ENCODE assay signal across 1 cellular context in genomic region chr22:25750569-25751173, GRCh38.
TF ChIP-seq lines count a peak whose summit lies in the region.

No MANE protein-coding gene starts in this region.

TF ChIP-seq in HCT116, 20 proteins besides CTCF, POLR2A, EP300 and RAD21 (continued from another document):
- TF ChIP-seq REST (IDR thresholded peaks at IDR 0.05; ENCODE audit: low read depth), result no peak
- no peak for TF ChIP-seq EGR1 (IDR thresholded peaks at IDR 0.05; ENCODE audit: low read depth)
- no peak for TF ChIP-seq ZFX (IDR thresholded peaks at IDR 0.05)
- no peak for TF ChIP-seq TCF7L2 (IDR thresholded peaks at IDR 0.05; ENCODE audit: borderline replicate concordance, extremely low read depth, insufficient read depth, insufficient read length)
- no peak for TF ChIP-seq SIN3A (IDR thresholded peaks at IDR 0.05; ENCODE audit: low read depth)
TF ChIP-seq in HCT116: peak in this region for 0.
